Comparison of ENCODE assay signal across 8 cellular contexts in genomic region chrX:114611018-114611619, GRCh38. TPM values are rescaled to one million over a fixed set of nuclear protein-coding genes. Genes with fewer than 3 reads are reported as not detected.
A peak's percentile ranks its signal among the peaks of the same experiment; 100 is the strongest.
DNase-seq lines count a peak whose midpoint lies in the region; ATAC-seq and TF ChIP-seq lines count a peak whose summit lies in the region.

No MANE protein-coding gene starts in this region.

- H3K4me1 ChIP-seq in prostate gland (replicated peaks), result no peaks in the 10 kb centered on the region

- H3K27ac ChIP-seq in prostate gland, result no peak overlapping the region

- intact Hi-C loops in prostate gland (cut with DNase I), result no loop called here

- ATAC-seq in GM18907 (IDR thresholded peaks at IDR 0.05; ENCODE audit: unreplicated experiment) (peak; percentile 82), HG03280 (IDR thresholded peaks at IDR 0.05; ENCODE audit: unreplicated experiment) (no peak)

- TF ChIP-seq CTCF in fibroblast of mammary gland (conservative IDR thresholded peaks at IDR 0.05; ENCODE audit: control insufficient read depth, insufficient read depth, low read depth, low read length) (peak; percentile 88), prostate gland (IDR thresholded peaks at IDR 0.05) (peak; percentile 21 to 41 (median 35))

- WGBS in prostate gland, result 59% methylated on average over 11 of the region's 11 CpGs

- TF ChIP-seq POLR2A in prostate gland (IDR thresholded peaks at IDR 0.05), result no peak

- H3K27me3 ChIP-seq in prostate gland (replicated peaks; ENCODE audit: insufficient read depth), result no peaks in the 10 kb centered on the region

- H3K4me3 ChIP-seq in fibroblast of mammary gland (ENCODE audit: control insufficient read depth, low read depth, low read length) (no peak overlapping the region), prostate gland (no peak overlapping the region)

- in situ Hi-C loops in SK-MEL-5 (cut with HindIII; ENCODE audit: low pct_unique_long_range_greater_than_20kb, low sequenced_read_pairs), result no loop called here

- H3K9me3 ChIP-seq in prostate gland, result no peaks in the 10 kb centered on the region

- DNase-seq in NCI-H2171 treated with DMSO at 0.1 percent for 48 hours (lab: John Stamatoyannopoulos, UW) (peak; percentile 12), NCI-H2171 (lab: John Stamatoyannopoulos, UW) (no peak), HK-2 (ENCODE audit: unreplicated experiment) (peak; percentile 5), SK-MEL-5 (ENCODE audit: low read depth, low spot score) (peak; percentile 60), fibroblast of mammary gland (ENCODE audit: low read depth) (peak; percentile 63), prostate gland (ENCODE audit: low spot score) (peak; percentile 4)

- no peaks in the 10 kb centered on the region for H3K36me3 ChIP-seq in prostate gland

RNA-seq across cellular contexts. Expression of gene HTR2C, which starts 27.2 kb away (rescaled TPM):
- total RNA-seq in SK-MEL-5 (2014; rRNA removed; shearing (Covaris generic)), result not detected in 2 replicates
- polyA plus RNA-seq in SK-MEL-5 (2015; cell fraction: cytosol; rRNA removed), result not detected in 2 replicates
- not detected in 2 replicates for polyA plus RNA-seq in SK-MEL-5 (2015; cell fraction: nucleus; rRNA removed)
- not detected for total RNA-seq in prostate gland
